10 cellular contexts compared by ENCODE assay signal in genomic region chr7:140390466-140391190, GRCh38. TPM values are rescaled to one million over a fixed set of nuclear protein-coding genes. Genes with fewer than 3 reads are reported as not detected.
DNase-seq lines count a peak whose midpoint lies in the region; ATAC-seq and TF ChIP-seq lines count a peak whose summit lies in the region.
"Had no signal": no experiment of that assay in that cellular context is flagged by ENCODE, and none has a peak within 500 bp of the region (broad histone marks: within the 10 kb centered on the region; RNA-seq: fewer than 3 reads in every experiment).

No MANE protein-coding gene starts in this region.

- CTCF ChIA-PET in mammary epithelial cell (lab: Charles Lee; ENCODE audit: low non-redundant PET) (no interaction called here), activated B cell treated with CpG ODN at 0.5 μM for 24 hours (lab: Charles Lee) (no interaction called here)
- CTCF ChIA-PET in CD4-positive, alpha-beta T cell (lab: Charles Lee), result interaction anchor here (0.5 kb wide), 1 partner anchor 1330 kb away, joined by 3 read pairs; no protein-coding TSS in a partner anchor

- peaks cover 83% of the 10 kb centered on the region for H3K79me2 ChIP-seq in mammary epithelial cell (ENCODE audit: insufficient read depth, low read length)

- in situ Hi-C loops in mammary epithelial cell (cut with MboI; ENCODE audit: low sequenced_read_pairs in 2 of 2), result no loop called here

- no peaks in the 10 kb centered on the region for H3K4me1 ChIP-seq in mammary epithelial cell (ENCODE audit: insufficient read depth, low read length)
- H3K4me1 ChIP-seq in breast epithelium, result no peaks in the 10 kb centered on the region

- TF ChIP-seq POLR2A in breast epithelium (IDR thresholded peaks at IDR 0.05), result no peak

- H3K4me3 ChIP-seq in mammary epithelial cell (replicated peaks in 1 of 3; ENCODE audit: insufficient read depth in 1 of 3, low read depth in 2 of 3, low read length in 3 of 3), result no peak overlapping the region
- H3K4me3 ChIP-seq in breast epithelium, result no peak overlapping the region
- H3K4me3 ChIP-seq: tibial artery had no signal

- H3K4me2 ChIP-seq in mammary epithelial cell (ENCODE audit: insufficient read depth, low read depth, low read length), result no peak overlapping the region

- H3K27ac ChIP-seq in mammary epithelial cell (ENCODE audit: insufficient read depth, low read depth, low read length) (no peak overlapping the region), breast epithelium (no peak overlapping the region)
- H3K27ac ChIP-seq in CD4-positive, alpha-beta T cell (ENCODE audit: low read depth, low read length), result no peak overlapping the region
- H3K27ac ChIP-seq: tibial artery had no signal

- ATAC-seq in HG03066 (IDR thresholded peaks at IDR 0.05; ENCODE audit: low read depth, unreplicated experiment), result peak; percentile 62
- ATAC-seq in activated B cell treated with CpG ODN at 0.5 μM for 24 hours (ENCODE audit: low read depth), result peak; percentile 88
- ATAC-seq in stimulated activated naive B cell treated with anti-CD40 and anti-IgM and Interleukin-4, amounts not matched to agents 10 μg/mL and 1 μg/mL and 100 μg/mL, for 72 hours (replicated peaks), result peak; percentile 81 to 87
- ATAC-seq in CD4-positive, alpha-beta T cell (ENCODE audit: poor library complexity), result no peak

- H3K4me1 Mint-ChIP-seq in activated B cell treated with CpG ODN at 0.5 μM for 24 hours, result no peaks in the 10 kb centered on the region
- peaks cover under 1 to 6% of the 10 kb centered on the region in 2 donors for H3K4me1 Mint-ChIP-seq in stimulated activated naive B cell treated with anti-CD40 and anti-IgM and Interleukin-4, amounts not matched to agents 10 μg/mL and 1 μg/mL and 100 μg/mL, for 72 hours
- peaks cover under 1% of the 10 kb centered on the region for H3K4me1 Mint-ChIP-seq in CD4-positive, alpha-beta T cell (ENCODE audit: low read depth)

- BruUV-seq in mammary epithelial cell (replicated peaks; lab: Mats Ljungman, UMichigan), result no TSS peak

- H3K36me3 ChIP-seq in mammary epithelial cell (ENCODE audit: insufficient read depth, low read length) (no peaks in the 10 kb centered on the region), breast epithelium (no peaks in the 10 kb centered on the region)
- H3K36me3 ChIP-seq: tibial artery had no signal

- TF ChIP-seq CTCF in mammary epithelial cell (conservative IDR thresholded peaks at IDR 0.05 in 1 of 2, IDR thresholded peaks at IDR 0.05 in 1 of 2; ENCODE audit: extremely low read depth in 1 of 2, insufficient read depth in 1 of 2, low read depth in 1 of 2, low read length in 2 of 2) (no peak), breast epithelium (IDR thresholded peaks at IDR 0.05) (no peak), activated B cell treated with CpG ODN at 0.5 μM for 24 hours (IDR thresholded peaks at IDR 0.05) (no peak)
- no peak for TF ChIP-seq CTCF in CD4-positive, alpha-beta T cell (IDR thresholded peaks at IDR 0.05)

- dilution Hi-C loops in mammary epithelial cell (cut with HindIII; ENCODE audit: low sequenced_read_pairs), result no loop called here

- H3K9me3 ChIP-seq in mammary epithelial cell (replicated peaks; ENCODE audit: insufficient read depth, low read length) (no peaks in the 10 kb centered on the region), breast epithelium (no peaks in the 10 kb centered on the region)
- no peaks in the 10 kb centered on the region for H3K9me3 ChIP-seq in CD4-positive, alpha-beta T cell (ENCODE audit: control insufficient read depth, low read length)
- H3K9me3 ChIP-seq: tibial artery had no signal

- H4K20me1 ChIP-seq in mammary epithelial cell (ENCODE audit: insufficient read depth, low read length), result no peaks in the 10 kb centered on the region

- H3K27me3 ChIP-seq in mammary epithelial cell (ENCODE audit: insufficient read depth, low read length) (no peaks in the 10 kb centered on the region), breast epithelium (no peaks in the 10 kb centered on the region)
- no peaks in the 10 kb centered on the region for H3K27me3 ChIP-seq in CD4-positive, alpha-beta T cell (ENCODE audit: control insufficient read depth, insufficient read depth, low read length)
- H3K27me3 ChIP-seq: tibial artery had no signal

- 91% methylated on average over 5 of the region's 8 CpGs for WGBS in mammary epithelial cell (ENCODE audit: low coverage, missing lambda C conversion rate)

- DNase-seq in mammary epithelial cell (peak; percentile 32), breast epithelium (ENCODE audit: low spot score in 2 of 2) (no peak), activated B cell treated with CpG ODN at 0.5 μM for 24 hours (peak; percentile 32), NCI-H1436 treated with DMSO at 0.1 percent for 48 hours (lab: John Stamatoyannopoulos, UW) (no peak), COLO668 (lab: John Stamatoyannopoulos, UW; ENCODE audit: unreplicated experiment) (no peak)
- peak; percentile 64 for DNase-seq in stimulated activated naive B cell treated with anti-CD40 and anti-IgM and Interleukin-4, amounts not matched to agents 10 μg/mL and 1 μg/mL and 100 μg/mL, for 72 hours
- no peak for DNase-seq in CD4-positive, alpha-beta T cell

- no peaks in the 10 kb centered on the region for H3K36me3 Mint-ChIP-seq in activated B cell treated with CpG ODN at 0.5 μM for 24 hours (ENCODE audit: low read depth)
- H3K36me3 Mint-ChIP-seq in stimulated activated naive B cell treated with anti-CD40 and anti-IgM and Interleukin-4, amounts not matched to agents 10 μg/mL and 1 μg/mL and 100 μg/mL, for 72 hours, result peaks cover 0 to 1% of the 10 kb centered on the region in 2 donors
- H3K36me3 Mint-ChIP-seq in CD4-positive, alpha-beta T cell (ENCODE audit: low read depth), result no peaks in the 10 kb centered on the region

- intact Hi-C loops in mammary epithelial cell (cut with micrococcal nuclease), result no loop called here
- intact Hi-C loops in breast epithelium (cut with DNase I; ENCODE audit: low total_unique reads), result no loop called here
- intact Hi-C loops in activated B cell treated with CpG ODN at 0.5 μM for 24 hours (cut with micrococcal nuclease), result loop anchor here (2.0 to 10.0 kb wide), 7 partner anchors 14 to 613 kb away; partner anchors contain the start of genes HIPK2, MKRN1, PARP12 and RAB19
- intact Hi-C loops in CD4-positive, alpha-beta T cell (cut with DNase I, micrococcal nuclease), result loop anchor here in 1 of 2 experiments (10.0 kb wide), 4 partner anchors 216 to 624 kb away; partner anchors contain the start of genes BRAF, HIPK2, KDM7A and MRPS33

- no peak overlapping the region for H3K9ac ChIP-seq in mammary epithelial cell (ENCODE audit: insufficient read depth, low read length)

- no peak overlapping the region for H3K4me3 Mint-ChIP-seq in activated B cell treated with CpG ODN at 0.5 μM for 24 hours
- no peak overlapping the region for H3K4me3 Mint-ChIP-seq in stimulated activated naive B cell treated with anti-CD40 and anti-IgM and Interleukin-4, amounts not matched to agents 10 μg/mL and 1 μg/mL and 100 μg/mL, for 72 hours
- H3K4me3 Mint-ChIP-seq in CD4-positive, alpha-beta T cell, result no peak overlapping the region

- no peaks in the 10 kb centered on the region for H3K9me3 Mint-ChIP-seq in activated B cell treated with CpG ODN at 0.5 μM for 24 hours
- H3K9me3 Mint-ChIP-seq in stimulated activated naive B cell treated with anti-CD40 and anti-IgM and Interleukin-4, amounts not matched to agents 10 μg/mL and 1 μg/mL and 100 μg/mL, for 72 hours, result no peaks in the 10 kb centered on the region
- no peaks in the 10 kb centered on the region for H3K9me3 Mint-ChIP-seq in CD4-positive, alpha-beta T cell

- no peak overlapping the region for H2AFZ ChIP-seq in mammary epithelial cell (ENCODE audit: low read depth, low read length)

- H3K27ac Mint-ChIP-seq in activated B cell treated with CpG ODN at 0.5 μM for 24 hours, result no peak overlapping the region
- H3K27ac Mint-ChIP-seq in stimulated activated naive B cell treated with anti-CD40 and anti-IgM and Interleukin-4, amounts not matched to agents 10 μg/mL and 1 μg/mL and 100 μg/mL, for 72 hours, result no peak overlapping the region
- no peak overlapping the region for H3K27ac Mint-ChIP-seq in CD4-positive, alpha-beta T cell

- POLR2A ChIA-PET in activated B cell treated with CpG ODN at 0.5 μM for 24 hours (lab: Charles Lee), result interaction anchor here (0.6 to 1.0 kb wide), 4 partner anchors 8 to 745 kb away, joined by 3 read pairs; partner anchors contain the start of genes KDM7A and SLC37A3
- POLR2A ChIA-PET in CD4-positive, alpha-beta T cell (lab: Charles Lee), result interaction anchor here (1.7 kb wide), 1 partner anchor 14 kb away, joined by 4 read pairs; no protein-coding TSS in a partner anchor

- no peaks in the 10 kb centered on the region for H3K27me3 Mint-ChIP-seq in activated B cell treated with CpG ODN at 0.5 μM for 24 hours
- H3K27me3 Mint-ChIP-seq in stimulated activated naive B cell treated with anti-CD40 and anti-IgM and Interleukin-4, amounts not matched to agents 10 μg/mL and 1 μg/mL and 100 μg/mL, for 72 hours, result no peaks in the 10 kb centered on the region
- no peaks in the 10 kb centered on the region for H3K27me3 Mint-ChIP-seq in CD4-positive, alpha-beta T cell

RNA-seq across cellular contexts. Expression of gene SLC37A3, which starts 7.7 kb away (rescaled TPM):
- total RNA-seq in mammary epithelial cell (10 to 100 TPM; 35.2 to 36.2 TPM), breast epithelium (10 to 100 TPM; 64.0 to 89.8 (median 79.3) TPM), activated B cell treated with CpG ODN at 0.5 μM for 24 hours (10.6 and 12.4 TPM in 2 replicates)
- polyA plus RNA-seq in mammary epithelial cell, result 25.0 TPM
- polyA minus RNA-seq in mammary epithelial cell, result 77.6 TPM
- 10 to 100 TPM; 23.5 to 25.6 TPM for total RNA-seq in CD4-positive, alpha-beta T cell

RNA-seq across cellular contexts. Expression of gene RAB19, which starts 13.2 kb away (rescaled TPM):
- 1 to 10 TPM in 1 of 2 donors, under 1 TPM in 1; 0.89 to 1.3 TPM for total RNA-seq in mammary epithelial cell
- 0.44 TPM for polyA plus RNA-seq in mammary epithelial cell
- not detected for polyA minus RNA-seq in mammary epithelial cell
- total RNA-seq in breast epithelium, result 1 to 10 TPM in 2 of 3 donors, not detected in 1; 2.3 to 4.2 TPM
- total RNA-seq in activated B cell treated with CpG ODN at 0.5 μM for 24 hours, result 0.37 and 0.55 TPM in 2 replicates
- total RNA-seq in CD4-positive, alpha-beta T cell, result 1 to 10 TPM; 1.6 to 2.8 TPM
- total RNA-seq: lung microvascular endothelial cell had no signal

Comparison
In these comparisons a context has a peak if more than half of its experiments do, and no peak if none do; other contexts are left out.
1. DNase-seq: peak in mammary epithelial cell (single experiment), activated B cell treated with CpG ODN at 0.5 μM for 24 hours (single experiment) and stimulated activated naive B cell treated with anti-CD40 and anti-IgM and Interleukin-4, amounts not matched to agents 10 μg/mL and 1 μg/mL and 100 μg/mL, for 72 hours (single experiment); none in breast epithelium (0 of 2), NCI-H1436 treated with DMSO at 0.1 percent for 48 hours (single experiment), CD4-positive, alpha-beta T cell (0 of 10) and COLO668 (single experiment).